In the genomic region with DNA sequence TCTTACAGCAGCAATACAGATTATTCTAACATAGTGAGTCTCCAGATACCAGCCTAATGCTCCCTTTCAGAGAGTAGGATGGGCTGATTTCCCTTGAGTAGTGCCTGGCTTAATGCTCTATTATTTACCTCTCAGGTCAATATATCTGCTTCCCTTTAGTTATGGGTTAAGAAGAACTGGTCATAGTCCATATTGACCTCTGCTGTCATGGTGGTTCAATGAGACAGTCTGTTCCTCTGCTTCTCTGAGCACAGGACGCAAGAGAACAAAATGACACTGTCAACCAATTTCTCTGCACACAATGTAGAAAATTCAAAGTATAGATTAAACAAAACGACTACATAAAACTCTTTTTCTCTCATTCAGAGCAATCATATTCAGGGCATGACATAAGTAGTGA, we compare ENCODE assay signal across 32 cellular contexts. TPM values are rescaled to one million over a fixed set of nuclear protein-coding genes. Genes with fewer than 3 reads are reported as not detected.
"Had no signal": no experiment of that assay in that cellular context is flagged by ENCODE, and none has a peak within 500 bp of the region (broad histone marks: within the 10 kb centered on the region; RNA-seq: fewer than 3 reads in every experiment).

No MANE protein-coding gene starts in this region.

- H3K36me3 ChIP-seq: neutrophil, pancreas, thyroid gland, upper lobe of left lung, vagina had no signal

- H3K27ac ChIP-seq: neutrophil, pancreas, psoas muscle, skin epidermis, spleen, thoracic aorta, thyroid gland, tibial nerve, upper lobe of left lung, vagina had no signal

- H3K4me3 ChIP-seq: pancreas, psoas muscle, skin epidermis, smooth muscle cell, spleen, thoracic aorta, thyroid gland, tibial nerve, upper lobe of left lung, vagina had no signal

- H3K4me1 ChIP-seq: pancreas, psoas muscle, spleen, thyroid gland, upper lobe of left lung, vagina had no signal

- H3K9me3 Mint-ChIP-seq: naive thymus-derived CD8-positive, alpha-beta T cell; natural killer cell treated with Interleukin-12 subunit alpha and Interleukin-12 subunit beta and Interleukin-15 and Interleukin-18, amount 100 ng/mL, for 72 hours; nephron progenitor cell; neural crest cell; stimulated activated memory B cell treated with anti-CD40 and anti-IgM and Interleukin-4, amounts not matched to agents 10 μg/mL and 1 μg/mL and 100 μg/mL, for 72 hours; stimulated activated naive CD8-positive, alpha-beta T cell treated with anti-CD3 and anti-CD28 coated beads, Interleukin-15, amount 100 ng/mL, for 72 hours had no signal

- DNase-seq: naive thymus-derived CD8-positive, alpha-beta T cell; nephron progenitor cell; nucleus accumbens; pancreas; psoas muscle; right cardiac atrium; spleen; stimulated activated CD4-positive, alpha-beta T cell treated with anti-CD3 and anti-CD28 coated beads, Interleukin-12 subunit alpha, Interleukin-12 subunit beta, amount 100 ng/mL, for 4 hours; stimulated activated CD4-positive, alpha-beta T cell treated with anti-CD3 and anti-CD28 coated beads, Interleukin-1b, Interleukin-23, amount 100 ng/mL, for 48 hours; stimulated activated CD4-positive, alpha-beta T cell treated with anti-CD3 and anti-CD28 coated beads, Interleukin-4, amount 100 ng/mL, for 1 hour; stimulated activated CD4-positive, alpha-beta T cell treated with anti-CD3 and anti-CD28 coated beads, Interleukin-4, amount 100 ng/mL, for 4 hours; stimulated activated CD8-positive, alpha-beta memory T cell treated with anti-CD3 and anti-CD28 coated beads, Interleukin-4, amount 100 ng/mL, for 48 hours; stimulated activated naive CD4-positive, alpha-beta T cell; stimulated activated naive CD8-positive, alpha-beta T cell treated with anti-CD3 and anti-CD28 coated beads, Interleukin-15, amount 100 ng/mL, for 72 hours; stimulated activated naive CD8-positive, alpha-beta T cell treated with anti-CD3 and anti-CD28 coated beads, Interleukin-15, Interleukin-2, amounts not matched to agents 100 U/mL and 50 U/mL, for 24 hours; thyroid gland; trophoblast cell; upper lobe of left lung had no signal

- H3K27me3 ChIP-seq: neutrophil, pancreas, spleen, thyroid gland, tibial nerve, upper lobe of left lung, vagina had no signal

- H3K4me3 Mint-ChIP-seq: naive thymus-derived CD8-positive, alpha-beta T cell; natural killer cell treated with Interleukin-12 subunit alpha and Interleukin-12 subunit beta and Interleukin-15 and Interleukin-18, amount 100 ng/mL, for 72 hours; nephron progenitor cell; neural crest cell; stimulated activated memory B cell treated with anti-CD40 and anti-IgM and Interleukin-4, amounts not matched to agents 10 μg/mL and 1 μg/mL and 100 μg/mL, for 72 hours; stimulated activated naive CD8-positive, alpha-beta T cell treated with anti-CD3 and anti-CD28 coated beads, Interleukin-15, amount 100 ng/mL, for 72 hours had no signal

- H3K27ac Mint-ChIP-seq: natural killer cell treated with Interleukin-12 subunit alpha and Interleukin-12 subunit beta and Interleukin-15 and Interleukin-18, amount 100 ng/mL, for 72 hours; stimulated activated memory B cell treated with anti-CD40 and anti-IgM and Interleukin-4, amounts not matched to agents 10 μg/mL and 1 μg/mL and 100 μg/mL, for 72 hours; stimulated activated naive CD8-positive, alpha-beta T cell treated with anti-CD3 and anti-CD28 coated beads, Interleukin-15, amount 100 ng/mL, for 72 hours had no signal

- H3K9me3 ChIP-seq: neutrophil, pancreas, psoas muscle, spleen, thoracic aorta, thyroid gland, tibial nerve, upper lobe of left lung, vagina had no signal

- H3K36me3 Mint-ChIP-seq: natural killer cell treated with Interleukin-12 subunit alpha and Interleukin-12 subunit beta and Interleukin-15 and Interleukin-18, amount 100 ng/mL, for 72 hours had no signal

- ATAC-seq: naive thymus-derived CD8-positive, alpha-beta T cell; natural killer cell treated with Interleukin-12 subunit alpha and Interleukin-12 subunit beta and Interleukin-15 and Interleukin-18, amount 100 ng/mL, for 72 hours; pancreas; psoas muscle; right cardiac atrium; sciatic nerve; stimulated activated memory B cell treated with anti-CD40 and anti-IgM and Interleukin-4, amounts not matched to agents 10 μg/mL and 1 μg/mL and 100 μg/mL, for 72 hours; stimulated activated naive CD8-positive, alpha-beta T cell treated with anti-CD3 and anti-CD28 coated beads, Interleukin-15, amount 100 ng/mL, for 72 hours; stimulated activated naive CD8-positive, alpha-beta T cell treated with anti-CD3 and anti-CD28 coated beads, Interleukin-15, Interleukin-2, amounts not matched to agents 100 U/mL and 50 U/mL, for 24 hours had no signal

- H3K4me1 Mint-ChIP-seq: stimulated activated memory B cell treated with anti-CD40 and anti-IgM and Interleukin-4, amounts not matched to agents 10 μg/mL and 1 μg/mL and 100 μg/mL, for 72 hours had no signal

- H3K27me3 Mint-ChIP-seq: naive thymus-derived CD8-positive, alpha-beta T cell; natural killer cell treated with Interleukin-12 subunit alpha and Interleukin-12 subunit beta and Interleukin-15 and Interleukin-18, amount 100 ng/mL, for 72 hours; stimulated activated memory B cell treated with anti-CD40 and anti-IgM and Interleukin-4, amounts not matched to agents 10 μg/mL and 1 μg/mL and 100 μg/mL, for 72 hours; stimulated activated naive CD8-positive, alpha-beta T cell treated with anti-CD3 and anti-CD28 coated beads, Interleukin-15, amount 100 ng/mL, for 72 hours had no signal

RNA-seq across cellular contexts. Expression of gene MRAP, which starts 2.9 kb away (rescaled TPM):
- total RNA-seq: naive thymus-derived CD8-positive, alpha-beta T cell; natural killer cell treated with Interleukin-12 subunit alpha and Interleukin-12 subunit beta and Interleukin-15 and Interleukin-18, amount 100 ng/mL, for 72 hours; neural crest cell; osteocyte; renal cortical epithelial cell; smooth muscle cell; spleen; temporal lobe; thoracic aorta; thyroid gland; ureter had no signal
